Comparison of ENCODE assay signal across 41 cellular contexts in the genomic region with DNA sequence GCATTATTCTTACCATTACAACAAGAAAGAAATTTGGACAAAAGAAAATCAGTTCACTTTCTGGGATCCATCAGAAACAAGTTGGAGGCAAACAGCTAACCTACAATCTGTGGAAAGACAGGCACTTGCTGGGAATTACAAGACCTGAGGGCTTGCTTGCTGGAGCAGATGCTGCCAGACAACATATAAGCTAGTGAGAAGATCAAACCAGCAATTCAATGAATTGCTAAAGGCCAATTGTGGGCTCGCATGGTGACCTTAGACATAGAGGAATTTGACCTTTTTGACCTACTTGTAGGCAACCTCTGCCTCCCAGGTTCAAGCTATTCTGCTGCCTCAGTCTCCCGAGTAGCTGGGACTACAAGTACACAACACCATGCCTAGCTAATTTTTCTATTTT.
"Had no signal": no experiment of that assay in that cellular context is flagged by ENCODE, and none has a peak within 500 bp of the region (broad histone marks: within the 10 kb centered on the region; RNA-seq: fewer than 3 reads in every experiment).

No MANE protein-coding gene starts in this region.

- H3K27ac ChIP-seq: adrenal gland, ascending aorta, body of pancreas, brain microvascular endothelial cell, breast epithelium, cardiac muscle cell had no signal

- FAIRE-seq: astrocyte, bronchial epithelial cell had no signal

- H3K4me3 Mint-ChIP-seq: activated naive CD4-positive, alpha-beta T cell treated with anti-CD3 and anti-CD28 coated beads for 36 hours; activated naive CD4-positive, alpha-beta T cell treated with anti-CD3 and anti-CD28 coated beads, Interleukin-2, amount 10 ng/mL, durations not matched to agents 7 days and 5 days; activated naive CD4-positive, alpha-beta T cell treated with anti-CD3 and anti-CD28 coated beads, Interleukin-2, amount 50 U/mL, for 24 hours; activated naive CD8-positive, alpha-beta T cell; activated naive CD8-positive, alpha-beta T cell treated with anti-CD3 and anti-CD28 coated beads for 36 hours; activated naive CD8-positive, alpha-beta T cell treated with anti-CD3 and anti-CD28 coated beads, Interleukin-2, amount 10 ng/mL, durations not matched to agents 7 days and 5 days; activated naive CD8-positive, alpha-beta T cell treated with anti-CD3 and anti-CD28 coated beads, Interleukin-2, amount 50 U/mL, for 24 hours; activated T-cell treated with anti-CD3 and anti-CD28 coated beads, Interleukin-2, amount 50 U/mL, for 24 hours; activated T-cell treated with anti-CD3 and anti-CD28 coated beads, Interleukin-2, amount 50 U/mL, for 4 hours; activated T-cell treated with anti-CD3 and anti-CD28 coated beads, Interleukin-2, amount 50 U/mL, for 72 hours; activated T-helper 1 cell treated with anti-CD3 and anti-CD28 coated beads, Interleukin-12 subunit alpha, Interleukin-12 subunit beta, Interleukin-2, Interleukin-4 antibody, amounts not matched to agents 30 ng/mL and 10 ng/mL and 1 ng/mL, durations not matched to agents 14 hours and 24 hours and 36 hours; activated T-helper 17 cell treated with anti-CD3 and anti-CD28 coated beads, Interleukin-2, amount 50 U/mL, for 72 hours; brain; central memory CD8-positive, alpha-beta T cell had no signal

- H3K27me3 Mint-ChIP-seq: activated naive CD4-positive, alpha-beta T cell treated with anti-CD3 and anti-CD28 coated beads, Interleukin-2, amount 10 ng/mL, durations not matched to agents 7 days and 5 days; activated naive CD4-positive, alpha-beta T cell treated with anti-CD3 and anti-CD28 coated beads, Interleukin-2, amount 50 U/mL, for 24 hours; activated naive CD8-positive, alpha-beta T cell; activated naive CD8-positive, alpha-beta T cell treated with anti-CD3 and anti-CD28 coated beads for 36 hours; activated naive CD8-positive, alpha-beta T cell treated with anti-CD3 and anti-CD28 coated beads, Interleukin-2, amount 10 ng/mL, durations not matched to agents 7 days and 5 days; activated naive CD8-positive, alpha-beta T cell treated with anti-CD3 and anti-CD28 coated beads, Interleukin-2, amount 50 U/mL, for 24 hours; activated T-cell treated with anti-CD3 and anti-CD28 coated beads, Interleukin-2, amount 50 U/mL, for 24 hours; activated T-helper 17 cell treated with anti-CD3 and anti-CD28 coated beads, Interleukin-2, amount 50 U/mL, for 72 hours; brain; central memory CD8-positive, alpha-beta T cell had no signal

- H3K27me3 ChIP-seq: adrenal gland, ascending aorta, body of pancreas, brain microvascular endothelial cell, breast epithelium, cardiac muscle cell had no signal

- DNase-seq: activated effector memory CD4-positive, alpha-beta T cell treated with anti-CD3 and anti-CD28 coated beads, Interleukin-2, amount 50 U/mL, for 16 hours; activated effector memory CD4-positive, alpha-beta T cell treated with Interleukin-2 at 50 U/mL for 16 hours; activated gamma-delta T cell; activated gamma-delta T cell treated with Interleukin-2 at 50 U/mL for 16 hours; activated naive CD4-positive, alpha-beta T cell; activated naive CD4-positive, alpha-beta T cell treated with anti-CD3 and anti-CD28 coated beads for 36 hours; activated naive CD4-positive, alpha-beta T cell treated with anti-CD3 and anti-CD28 coated beads, Interleukin-2, amount 10 ng/mL, durations not matched to agents 7 days and 5 days; activated naive CD4-positive, alpha-beta T cell treated with anti-CD3 and anti-CD28 coated beads, Interleukin-2, amount 50 U/mL, for 16 hours; activated naive CD4-positive, alpha-beta T cell treated with Interleukin-2 at 50 U/mL for 16 hours; activated naive CD8-positive, alpha-beta T cell treated with anti-CD3 and anti-CD28 coated beads for 36 hours; activated naive CD8-positive, alpha-beta T cell treated with anti-CD3 and anti-CD28 coated beads, Interleukin-2, amount 10 ng/mL, durations not matched to agents 7 days and 5 days; activated naive CD8-positive, alpha-beta T cell treated with anti-CD3 and anti-CD28 coated beads, Interleukin-2, amount 50 U/mL, for 24 hours; activated T-cell treated with anti-CD3 and anti-CD28 coated beads for 4 hours; activated T-cell treated with anti-CD3 and anti-CD28 coated beads, Interleukin-2, amount 50 U/mL, for 1 hour; activated T-cell treated with anti-CD3 and anti-CD28 coated beads, Interleukin-2, amount 50 U/mL, for 24 hours; activated T-cell treated with anti-CD3 and anti-CD28 coated beads, Interleukin-2, amount 50 U/mL, for 4 hours; activated T-cell treated with anti-CD3 and anti-CD28 coated beads, Interleukin-2, amount 50 U/mL, for 48 hours; activated T-cell treated with anti-CD3 and anti-CD28 coated beads, Interleukin-2, amount 50 U/mL, for 72 hours; adrenal gland; amniotic stem cell; amygdala; anterior cingulate cortex; aorta; body of pancreas; brain microvascular endothelial cell; caudate nucleus; central memory CD4-positive, alpha-beta T cell; cerebellar nuclear complex had no signal

- H3K4me1 ChIP-seq: adrenal gland, ascending aorta, body of pancreas, breast epithelium had no signal

- H3K36me3 ChIP-seq: adrenal gland, ascending aorta, brain microvascular endothelial cell, breast epithelium, cardiac muscle cell had no signal

- H3K4me3 ChIP-seq: adrenal gland, ascending aorta, body of pancreas, breast epithelium, cardiac muscle cell had no signal

- H3K27ac Mint-ChIP-seq: activated naive CD4-positive, alpha-beta T cell treated with anti-CD3 and anti-CD28 coated beads for 36 hours; activated naive CD4-positive, alpha-beta T cell treated with anti-CD3 and anti-CD28 coated beads, Interleukin-2, amount 10 ng/mL, durations not matched to agents 7 days and 5 days; activated naive CD4-positive, alpha-beta T cell treated with anti-CD3 and anti-CD28 coated beads, Interleukin-2, amount 50 U/mL, for 24 hours; activated naive CD4-positive, alpha-beta T cell treated with anti-CD3 and anti-CD28 coated beads, Interleukin-2, amount 50 U/mL, for 72 hours; activated naive CD8-positive, alpha-beta T cell; activated naive CD8-positive, alpha-beta T cell treated with anti-CD3 and anti-CD28 coated beads for 36 hours; activated naive CD8-positive, alpha-beta T cell treated with anti-CD3 and anti-CD28 coated beads, Interleukin-2, amount 10 ng/mL, durations not matched to agents 7 days and 5 days; activated naive CD8-positive, alpha-beta T cell treated with anti-CD3 and anti-CD28 coated beads, Interleukin-2, amount 50 U/mL, for 24 hours; activated T-cell treated with anti-CD3 and anti-CD28 coated beads, Interleukin-2, amount 50 U/mL, for 24 hours; activated T-cell treated with anti-CD3 and anti-CD28 coated beads, Interleukin-2, amount 50 U/mL, for 72 hours; activated T-helper 1 cell treated with anti-CD3 and anti-CD28 coated beads, Interleukin-12 subunit alpha, Interleukin-12 subunit beta, Interleukin-2, Interleukin-4 antibody, amounts not matched to agents 30 ng/mL and 10 ng/mL and 1 ng/mL, durations not matched to agents 14 hours and 24 hours and 36 hours; activated T-helper 17 cell treated with anti-CD3 and anti-CD28 coated beads, Interleukin-2, amount 50 U/mL, for 72 hours; activated T-helper 2 cell treated with anti-CD3 and anti-CD28 coated beads, Interferon-gamma antibody, Interleukin-2, Interleukin-4, amounts not matched to agents 10 μg/mL and 5 μg/mL and 100 μg/mL, durations not matched to agents 14 hours and 24 hours and 36 hours; brain had no signal

- H3K4me1 Mint-ChIP-seq: activated naive CD4-positive, alpha-beta T cell treated with anti-CD3 and anti-CD28 coated beads, Interleukin-2, amount 10 ng/mL, durations not matched to agents 7 days and 5 days; activated naive CD4-positive, alpha-beta T cell treated with anti-CD3 and anti-CD28 coated beads, Interleukin-2, amount 50 U/mL, for 24 hours; activated naive CD8-positive, alpha-beta T cell treated with anti-CD3 and anti-CD28 coated beads for 36 hours; activated naive CD8-positive, alpha-beta T cell treated with anti-CD3 and anti-CD28 coated beads, Interleukin-2, amount 10 ng/mL, durations not matched to agents 7 days and 5 days; activated naive CD8-positive, alpha-beta T cell treated with anti-CD3 and anti-CD28 coated beads, Interleukin-2, amount 50 U/mL, for 24 hours; activated T-helper 17 cell treated with anti-CD3 and anti-CD28 coated beads, Interleukin-2, amount 50 U/mL, for 72 hours; central memory CD8-positive, alpha-beta T cell had no signal

- ATAC-seq: activated naive CD4-positive, alpha-beta T cell treated with anti-CD3 and anti-CD28 coated beads, Interleukin-2, amount 50 U/mL, for 72 hours; activated naive CD8-positive, alpha-beta T cell treated with anti-CD3 and anti-CD28 coated beads, Interleukin-2, amount 50 U/mL, for 24 hours; activated T-cell treated with anti-CD3 and anti-CD28 coated beads, Interleukin-2, amount 50 U/mL, for 4 hours; activated T-cell treated with anti-CD3 and anti-CD28 coated beads, Interleukin-2, amount 50 U/mL, for 72 hours; activated T-helper 17 cell treated with anti-CD3 and anti-CD28 coated beads, Interleukin-2, amount 50 U/mL, for 72 hours; body of pancreas had no signal

- H3K36me3 Mint-ChIP-seq: activated naive CD4-positive, alpha-beta T cell treated with anti-CD3 and anti-CD28 coated beads, Interleukin-2, amount 10 ng/mL, durations not matched to agents 7 days and 5 days; activated naive CD4-positive, alpha-beta T cell treated with anti-CD3 and anti-CD28 coated beads, Interleukin-2, amount 50 U/mL, for 24 hours; activated naive CD4-positive, alpha-beta T cell treated with anti-CD3 and anti-CD28 coated beads, Interleukin-2, amount 50 U/mL, for 72 hours; activated naive CD8-positive, alpha-beta T cell; activated naive CD8-positive, alpha-beta T cell treated with anti-CD3 and anti-CD28 coated beads for 36 hours; activated naive CD8-positive, alpha-beta T cell treated with anti-CD3 and anti-CD28 coated beads, Interleukin-2, amount 10 ng/mL, durations not matched to agents 7 days and 5 days; brain had no signal

- H3K9me3 ChIP-seq: adrenal gland, ascending aorta, body of pancreas, breast epithelium had no signal
